Comparison of ENCODE assay signal across 21 cellular contexts in the genomic region with DNA sequence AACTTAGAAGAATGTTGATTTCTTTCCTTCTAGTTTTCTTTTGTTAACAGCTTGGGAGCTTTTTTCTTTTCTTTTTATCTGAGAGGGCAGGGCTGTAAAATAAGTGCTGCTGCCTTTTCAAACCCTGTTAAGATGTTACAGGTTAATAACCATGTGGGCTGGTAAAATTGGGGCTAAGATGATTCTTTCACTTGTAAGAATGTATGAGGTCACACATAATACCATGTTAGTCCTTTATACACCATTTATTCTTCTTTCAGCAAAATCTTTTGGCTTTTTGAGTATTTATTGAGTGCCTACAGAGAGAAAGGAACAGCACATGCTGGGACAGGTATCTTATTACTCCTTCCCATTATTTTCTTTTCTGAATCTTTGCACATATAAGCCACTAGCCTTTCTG.
"Had no signal": no experiment of that assay in that cellular context is flagged by ENCODE, and none has a peak within 500 bp of the region (broad histone marks: within the 10 kb centered on the region; RNA-seq: fewer than 3 reads in every experiment).

No MANE protein-coding gene starts in this region.

- ATAC-seq: activated CD8-positive, alpha-beta memory T cell treated with anti-CD3 and anti-CD28 coated beads, Interleukin-2, amount 10 ng/mL, durations not matched to agents 7 days and 5 days; activated CD8-positive, alpha-beta T cell treated with anti-CD3 and anti-CD28 coated beads, Interleukin-2, amount 10 ng/mL, durations not matched to agents 7 days and 5 days; natural killer cell; psoas muscle; stimulated activated naive B cell treated with anti-CD40 and anti-IgM and Interleukin-4, amounts not matched to agents 10 μg/mL and 1 μg/mL and 100 μg/mL, for 72 hours had no signal

- H3K9me3 ChIP-seq: psoas muscle, stomach, thyroid gland, upper lobe of left lung, vagina had no signal

- H3K36me3 ChIP-seq: neural progenitor cell, stomach, thyroid gland, upper lobe of left lung, vagina had no signal

- H3K4me1 ChIP-seq: neural progenitor cell, parathyroid adenoma had no signal

- DNase-seq: activated B cell treated with CpG ODN at 0.5 μM for 24 hours; activated CD4-positive, alpha-beta T cell treated with anti-CD3 and anti-CD28 coated beads, Interleukin-2, amount 50 U/mL, for 1 hour; activated CD8-positive, alpha-beta memory T cell treated with anti-CD3 and anti-CD28 coated beads, Interleukin-2, amount 10 ng/mL, durations not matched to agents 7 days and 5 days; activated CD8-positive, alpha-beta T cell treated with anti-CD3 and anti-CD28 coated beads, Interleukin-2, amount 10 ng/mL, durations not matched to agents 7 days and 5 days; activated T-cell treated with anti-CD3 and anti-CD28 coated beads, Interleukin-2, amount 50 U/mL, for 48 hours; effector CD8-positive, alpha-beta T cell; erythroblast; left ventricle myocardium superior; midbrain; natural killer cell; occipital lobe; psoas muscle; stimulated activated CD4-positive, alpha-beta T cell treated with anti-CD3 and anti-CD28 coated beads, Interleukin-15, amount 100 ng/mL, for 24 hours; stimulated activated CD4-positive, alpha-beta T cell treated with anti-CD3 and anti-CD28 coated beads, Interleukin-2, amount 100 ng/mL, for 24 hours; stimulated activated naive B cell treated with anti-CD40 and anti-IgM and Interleukin-4, amounts not matched to agents 10 μg/mL and 1 μg/mL and 100 μg/mL, for 72 hours; stomach; thyroid gland; upper lobe of left lung had no signal

- H3K4me2 ChIP-seq: neural progenitor cell had no signal

- H3K4me3 ChIP-seq: neural progenitor cell, psoas muscle, stomach, thyroid gland, upper lobe of left lung, vagina had no signal

- H3K27ac ChIP-seq: neural progenitor cell, parathyroid adenoma, psoas muscle, thyroid gland, upper lobe of left lung, vagina had no signal

- H3K27me3 ChIP-seq: thyroid gland, vagina had no signal

- H2AFZ ChIP-seq: neural progenitor cell, parathyroid adenoma had no signal

- H3K79me2 ChIP-seq: parathyroid adenoma had no signal

- H3K9ac ChIP-seq: neural progenitor cell, parathyroid adenoma had no signal
